8 cellular contexts compared by ENCODE assay signal in genomic region chrX:63350979-63351616, GRCh38.
A peak's percentile ranks its signal among the peaks of the same experiment; 100 is the strongest.
DNase-seq lines count a peak whose midpoint lies in the region; ATAC-seq and TF ChIP-seq lines count a peak whose summit lies in the region.

TSS of gene SPIN4 (minus strand) at chrX:63351332. CDS start at chrX:63350819, 513 bp downstream.

- TF ChIP-seq POLR2A in GM15510 (IDR thresholded peaks at IDR 0.05; ENCODE audit: borderline replicate concordance, extremely low read depth, insufficient read length): peak; percentile 67

- no peaks in the 10 kb centered on the region for H3K4me1 ChIP-seq in rectal smooth muscle tissue (ENCODE audit: control insufficient read depth, insufficient read depth, low read length)

- in situ Hi-C loops in astrocyte of the cerebellum (cut with HindIII; ENCODE audit: low sequenced_read_pairs): no loop called here

- H3K4me3 ChIP-seq in astrocyte of the cerebellum (ENCODE audit: low read depth, low read length) (peak within 1 kb of the TSS; percentile 60), rectal smooth muscle tissue (ENCODE audit: low read length) (peak within 1 kb of the TSS; percentile 62)

- DNase-seq in NCI-H146 (lab: John Stamatoyannopoulos, UW): peak; percentile 94
- peak; percentile 12 to 83 (median 29) for DNase-seq in T-helper 2 cell
- peak; percentile 60 for DNase-seq in astrocyte of the cerebellum (ENCODE audit: low read depth)
- DNase-seq in hepatic stellate cell (ENCODE audit: low spot score): peak; percentile 74
- DNase-seq in HuH-7 (ENCODE audit: low spot score): no peak

- no peak for TF ChIP-seq CTCF in astrocyte of the cerebellum (IDR thresholded peaks at IDR 0.05; ENCODE audit: low read depth, low read length, missing control alignments)

- peak within 1 kb of the TSS; percentile 25 for H3K9ac ChIP-seq in rectal smooth muscle tissue (ENCODE audit: low read length)

- no peaks in the 10 kb centered on the region for H3K27me3 ChIP-seq in rectal smooth muscle tissue (ENCODE audit: control insufficient read depth, insufficient read depth, low read length)

- ATAC-seq in HG02852 (IDR thresholded peaks at IDR 0.05; ENCODE audit: unreplicated experiment): peak; percentile 89

- peak within 1 kb of the TSS; percentile 73 for H3K27ac ChIP-seq in rectal smooth muscle tissue (ENCODE audit: low read depth, low read length)

- no peaks in the 10 kb centered on the region for H3K36me3 ChIP-seq in rectal smooth muscle tissue (ENCODE audit: control insufficient read depth, insufficient read depth, low read length)
